In genomic region chr7:134750083-134751062, GRCh38 we compare ENCODE assay signal across 8 cellular contexts. TPM values are rescaled to one million over a fixed set of nuclear protein-coding genes. Genes with fewer than 3 reads are reported as not detected.
DNase-seq lines count a peak whose midpoint lies in the region; ATAC-seq and TF ChIP-seq lines count a peak whose summit lies in the region.

No MANE protein-coding gene starts in this region.

- no peaks in the 10 kb centered on the region for H3K4me1 ChIP-seq in Caco-2
- 0 out of 2 replicates have a peak, but pooled peaks cover under 1% of the 10 kb centered on the region for H3K4me1 ChIP-seq in GM23338 (ENCODE audit: insufficient read depth)
- no peaks in the 10 kb centered on the region for H3K4me1 ChIP-seq in Peyer's patch
- H3K4me1 ChIP-seq in gastrocnemius medialis: no peaks in the 10 kb centered on the region

- H3K36me3 Mint-ChIP-seq in Caco-2 (ENCODE audit: insufficient read depth, unreplicated experiment) (no peaks in the 10 kb centered on the region), GM23338 (ENCODE audit: low read depth) (no peaks in the 10 kb centered on the region)

- H3K27ac ChIP-seq in GM23338 (ENCODE audit: low read depth) (no peak overlapping the region), Peyer's patch (no peak overlapping the region), gastrocnemius medialis (no peak overlapping the region)

- BruUV-seq in Caco-2 (replicated peaks; lab: Mats Ljungman, UMichigan): no TSS peak

- H3K4me3 ChIP-seq in Caco-2 (ENCODE audit: low read depth, low read length) (no peak overlapping the region), GM23338 (no peak overlapping the region), Peyer's patch (no peak overlapping the region), gastrocnemius medialis (no peak overlapping the region)

- TF ChIP-seq POLR2A in Peyer's patch (IDR thresholded peaks at IDR 0.05) (no peak), gastrocnemius medialis (IDR thresholded peaks at IDR 0.05) (no peak)

- POLR2A ChIA-PET in Caco-2 (lab: Charles Lee): no interaction called here

- H3K9me3 ChIP-seq in Caco-2 (no peaks in the 10 kb centered on the region), Peyer's patch (no peaks in the 10 kb centered on the region), gastrocnemius medialis (no peaks in the 10 kb centered on the region)

- DNase-seq in Caco-2: peak; percentile 62 to 68
- DNase-seq in GM23338 (ENCODE audit: low spot score): peak; percentile 90
- DNase-seq in Peyer's patch: peak; percentile 41 to 75 (median 55)
- DNase-seq in activated T-helper 9 cell treated with anti-CD3 and anti-CD28 coated beads, Interleukin-2, amount 50 U/mL, for 16 hours (ENCODE audit: low read depth): peak; percentile 46
- peak; percentile 49 for DNase-seq in Right ventricle myocardium superior
- DNase-seq in gastrocnemius medialis: peak in 1 of 2 donors; percentile 15
- DNase-seq in NCI-H2029 treated with DMSO at 0.1 percent for 48 hours (lab: John Stamatoyannopoulos, UW): no peak

- H3K4me2 ChIP-seq in GM23338: no peak overlapping the region

- CTCF ChIA-PET in Caco-2 (lab: Charles Lee): no interaction called here

- intact Hi-C loops in Caco-2 (cut with micrococcal nuclease; ENCODE audit: unreplicated experiment): loop anchor here (2.0 kb wide), 1 partner anchor 60 kb away; no protein-coding TSS in a partner anchor
- intact Hi-C loops in Right ventricle myocardium superior (cut with DNase I): no loop called here
- intact Hi-C loops in gastrocnemius medialis (cut with DNase I; ENCODE audit: low total_unique reads): loop anchor here (10.0 kb wide), 2 partner anchors 116 to 194 kb away; no protein-coding TSS in a partner anchor

- H3K27ac Mint-ChIP-seq in Caco-2 (ENCODE audit: unreplicated experiment) (no peak overlapping the region), GM23338 (no peak overlapping the region)

- no peaks in the 10 kb centered on the region for H4K20me1 ChIP-seq in GM23338 (replicated peaks; ENCODE audit: insufficient read depth)

- H3K4me3 Mint-ChIP-seq in Caco-2 (ENCODE audit: unreplicated experiment) (no peak overlapping the region), GM23338 (no peak overlapping the region)

- H3K27me3 Mint-ChIP-seq in Caco-2 (ENCODE audit: insufficient read depth, unreplicated experiment) (no peaks in the 10 kb centered on the region), GM23338 (ENCODE audit: insufficient read depth, low read depth, poor library complexity) (peaks cover 1% of the 10 kb centered on the region)

- H3K9me3 Mint-ChIP-seq in Caco-2 (ENCODE audit: unreplicated experiment) (no peaks in the 10 kb centered on the region), GM23338 (no peaks in the 10 kb centered on the region)

- TF ChIP-seq CTCF in Caco-2 (IDR thresholded peaks at IDR 0.05; ENCODE audit: insufficient read depth in 1 of 2, low read depth in 1 of 2, low read length in 1 of 2, severe bottlenecking in 1 of 2, unreplicated experiment in 1 of 2) (peak; percentile 58 to 87), GM23338 (conservative IDR thresholded peaks at IDR 0.05; ENCODE audit: low read depth in 2 of 2) (peak; percentile 86 to 92), Peyer's patch (IDR thresholded peaks at IDR 0.05) (peak; percentile 20 to 58 (median 46)), gastrocnemius medialis (IDR thresholded peaks at IDR 0.05 in 4 of 5, conservative IDR thresholded peaks at IDR 0.05 in 1 of 5) (peak; percentile 12 to 58 (median 38))

- H3K9me2 ChIP-seq in GM23338 (ENCODE audit: insufficient read depth): peaks cover 6% of the 10 kb centered on the region

- peak overlapping the region; percentile 43; the same call in 1 of the 2 replicates for H2AFZ ChIP-seq in GM23338

- H3K27me3 ChIP-seq in Caco-2 (replicated peaks; ENCODE audit: control insufficient read depth, insufficient read depth, low read length): no peaks in the 10 kb centered on the region
- no peaks in the 10 kb centered on the region for H3K27me3 ChIP-seq in GM23338 (ENCODE audit: insufficient read depth)
- no peaks in the 10 kb centered on the region for H3K27me3 ChIP-seq in Peyer's patch
- H3K27me3 ChIP-seq in gastrocnemius medialis: no peaks in the 10 kb centered on the region

- in situ Hi-C loops in gastrocnemius medialis (cut with MboI; ENCODE audit: low sequenced_read_pairs in 4 of 4): no loop called here

- no peaks in the 10 kb centered on the region for H3F3A ChIP-seq in GM23338 (replicated peaks; ENCODE audit: low read depth)

- no peaks in the 10 kb centered on the region for H3K4me1 Mint-ChIP-seq in Caco-2 (ENCODE audit: low read depth, unreplicated experiment)
- H3K4me1 Mint-ChIP-seq in GM23338: peaks cover under 1% of the 10 kb centered on the region; the same call in 2 of the 3 replicates

- H3K79me2 ChIP-seq in GM23338 (replicated peaks; ENCODE audit: insufficient read depth): no peaks in the 10 kb centered on the region

- H3K36me3 ChIP-seq in Caco-2 (ENCODE audit: control insufficient read depth, insufficient read depth, low read length): no peaks in the 10 kb centered on the region
- H3K36me3 ChIP-seq in GM23338 (ENCODE audit: insufficient read depth): no peaks in the 10 kb centered on the region
- H3K36me3 ChIP-seq in Peyer's patch: no peaks in the 10 kb centered on the region
- no peaks in the 10 kb centered on the region for H3K36me3 ChIP-seq in gastrocnemius medialis

- ATAC-seq in GM23338 (peak; percentile 100), Right ventricle myocardium superior (ENCODE audit: poor library complexity) (peak; percentile 66), gastrocnemius medialis (no peak), HG02610 (IDR thresholded peaks at IDR 0.05; ENCODE audit: unreplicated experiment) (no peak)

TF ChIP-seq in GM23338, 12 proteins besides CTCF, POLR2A, EP300 and RAD21:
- TF ChIP-seq, protein P1, sequence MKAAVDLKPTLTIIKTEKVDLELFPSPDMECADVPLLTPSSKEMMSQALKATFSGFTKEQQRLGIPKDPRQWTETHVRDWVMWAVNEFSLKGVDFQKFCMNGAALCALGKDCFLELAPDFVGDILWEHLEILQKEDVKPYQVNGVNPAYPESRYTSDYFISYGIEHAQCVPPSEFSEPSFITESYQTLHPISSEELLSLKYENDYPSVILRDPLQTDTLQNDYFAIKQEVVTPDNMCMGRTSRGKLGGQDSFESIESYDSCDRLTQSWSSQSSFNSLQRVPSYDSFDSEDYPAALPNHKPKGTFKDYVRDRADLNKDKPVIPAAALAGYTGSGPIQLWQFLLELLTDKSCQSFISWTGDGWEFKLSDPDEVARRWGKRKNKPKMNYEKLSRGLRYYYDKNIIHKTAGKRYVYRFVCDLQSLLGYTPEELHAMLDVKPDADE (IDR thresholded peaks at IDR 0.05): no peak
- TF ChIP-seq CREB1 (CRISPR knock-in tag; IDR thresholded peaks at IDR 0.05; ENCODE audit: low read depth): 0 out of 2 replicates have a peak, but pooled peaks have one; percentile 9
TF ChIP-seq in GM23338: peak in this region for 1.

RNA-seq across cellular contexts. Expression of gene CALD1, which starts 29.1 kb away (rescaled TPM):
- total RNA-seq in Caco-2 (2022) (140 and 155 TPM in 2 replicates), Peyer's patch (100 to 1,000 TPM in 1 of 4 donors, 10 to 100 TPM in 3; 39.2 to 536 (median 83.1) TPM), Right ventricle myocardium superior (86.1 TPM), gastrocnemius medialis (10 to 100 TPM; 25.9 to 43.2 (median 32.3) TPM)
- 132 and 133 TPM in 2 replicates for total RNA-seq in GM23338 (2014; rRNA removed; shearing (Covaris generic))
- 762 and 842 TPM in 2 replicates for polyA plus RNA-seq in GM23338 (2016; fragmentation: Nextera tagmentation; extraction: Ambion mirVana)

Comparison
In these comparisons a context has a peak if more than half of its experiments do, and no peak if none do; other contexts are left out.
1. CTCF ChIP-seq: peak in every context shown above with its lines; median percentile 89 in GM23338; 72 in Caco-2; 46 in Peyer's patch; 38 in gastrocnemius medialis.
2. ATAC-seq: peak in GM23338 (single experiment) and Right ventricle myocardium superior (single experiment); none in gastrocnemius medialis (0 of 2) and HG02610 (single experiment).